In the genomic region with DNA sequence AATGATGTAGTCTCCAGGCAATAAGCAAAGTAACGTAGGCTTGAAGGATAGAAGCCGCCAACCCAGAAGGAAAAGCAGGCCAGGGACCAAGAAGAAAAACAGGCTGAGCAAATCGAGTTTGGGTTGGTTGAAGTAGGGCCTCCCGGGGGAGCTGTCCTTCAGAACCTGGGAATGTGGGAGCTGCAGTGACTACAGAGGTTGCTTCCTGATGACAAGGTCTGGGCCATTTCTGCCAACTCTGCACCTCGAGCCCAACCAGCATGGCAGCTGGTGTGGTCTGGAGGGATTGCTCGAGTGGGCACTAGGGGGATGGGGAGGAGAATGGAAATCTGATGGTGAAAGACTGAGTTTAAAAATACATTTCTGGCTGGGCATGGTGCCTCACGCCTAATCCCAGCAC, we compare ENCODE assay signal across 19 cellular contexts. TPM values are rescaled to one million over a fixed set of nuclear protein-coding genes. Genes with fewer than 3 reads are reported as not detected.
A peak's percentile ranks its signal among the peaks of the same experiment; 100 is the strongest.
DNase-seq lines count a peak whose midpoint lies in the region; ATAC-seq and TF ChIP-seq lines count a peak whose summit lies in the region.
"Had no signal": no experiment of that assay in that cellular context is flagged by ENCODE, and none has a peak within 500 bp of the region (broad histone marks: within the 10 kb centered on the region; RNA-seq: fewer than 3 reads in every experiment).

No MANE protein-coding gene starts in this region.

- H3K27ac Mint-ChIP-seq in immature natural killer cell: no peak overlapping the region
- H3K27ac Mint-ChIP-seq: CD4-positive, CD25-positive, alpha-beta regulatory T cell had no signal

- ATAC-seq in GM21423 (IDR thresholded peaks at IDR 0.05; ENCODE audit: unreplicated experiment) (no peak), GM19395 (IDR thresholded peaks at IDR 0.05; ENCODE audit: unreplicated experiment) (no peak)

- H3K9me3 ChIP-seq in HEK293 (ENCODE audit: control insufficient read depth, insufficient read depth, low read depth, low read length): no peaks in the 10 kb centered on the region
- H3K9me3 ChIP-seq: MG63, Peyer's patch had no signal

- CTCF ChIA-PET in HEK293 (lab: Yijun Ruan, JAX): no interaction called here

- H3K27me3 Mint-ChIP-seq in immature natural killer cell (ENCODE audit: low read depth in 3 of 3): no peaks in the 10 kb centered on the region

- H3K4me1 Mint-ChIP-seq in immature natural killer cell: no peaks in the 10 kb centered on the region

- POLR2A ChIA-PET in HEK293 (lab: Yijun Ruan, JAX): no interaction called here

- no peaks in the 10 kb centered on the region for H3K36me3 ChIP-seq in HEK293 (ENCODE audit: control insufficient read depth in 2 of 2, insufficient read depth in 1 of 2, low read length in 2 of 2)
- H3K36me3 ChIP-seq: MG63, Peyer's patch had no signal

- no peaks in the 10 kb centered on the region for H3K4me1 ChIP-seq in HEK293 (ENCODE audit: control insufficient read depth, insufficient read depth, low read length)
- H3K4me1 ChIP-seq: Peyer's patch had no signal

- H3K36me3 Mint-ChIP-seq in immature natural killer cell: peaks cover 0 to 24% (median 0%) of the 10 kb centered on the region in 3 donors

- H3K9me3 Mint-ChIP-seq in immature natural killer cell: no peaks in the 10 kb centered on the region

- DNase-seq in AG20443 (ENCODE audit: low spot score): peak; percentile 22
- peak; percentile 12 for DNase-seq in astrocyte of the hippocampus (ENCODE audit: low read depth, low spot score)
- DNase-seq in iPS-NIHi7 (ENCODE audit: extremely low spot score): peak; percentile 62
- no peak for DNase-seq in UCSD-AML1 (lab: John Stamatoyannopoulos, UW; ENCODE audit: unreplicated experiment)
- no peak for DNase-seq in immature natural killer cell
- DNase-seq: CD4-positive, CD25-positive, alpha-beta regulatory T cell; DMS79 treated with DMSO at 0.1 percent for 48 hours; KG1; MG63; NCI-H1092 treated with DMSO at 0.1 percent for 48 hours; NCI-H187; NCI-H2171; NCI-H510A; NCI-H82; Peyer's patch; SHP77 had no signal

- no peak for TF ChIP-seq CTCF in HEK293 (tag by site-specific recombination; IDR thresholded peaks at IDR 0.05)

- H3K4me3 Mint-ChIP-seq in immature natural killer cell: no peak overlapping the region
- H3K4me3 Mint-ChIP-seq: CD4-positive, CD25-positive, alpha-beta regulatory T cell had no signal

- H3K27ac ChIP-seq in HEK293 (ENCODE audit: extremely low read depth, low read depth, low read length): no peak overlapping the region
- H3K27ac ChIP-seq: Peyer's patch had no signal

- no peak overlapping the region for H3K4me3 ChIP-seq in HEK293 (ENCODE audit: low read depth, low read length)
- H3K4me3 ChIP-seq: MG63, Peyer's patch had no signal

TF ChIP-seq in HEK293, 187 proteins besides CTCF, POLR2A, EP300 and RAD21:
- TF ChIP-seq ZNF133 (tag by site-specific recombination; IDR thresholded peaks at IDR 0.05) (no peak), ZNF654 (tag by site-specific recombination; IDR thresholded peaks at IDR 0.05; ENCODE audit: low read depth) (no peak), RBAK (tag by site-specific recombination; IDR thresholded peaks at IDR 0.05) (no peak)
- TF ChIP-seq, protein P1, sequence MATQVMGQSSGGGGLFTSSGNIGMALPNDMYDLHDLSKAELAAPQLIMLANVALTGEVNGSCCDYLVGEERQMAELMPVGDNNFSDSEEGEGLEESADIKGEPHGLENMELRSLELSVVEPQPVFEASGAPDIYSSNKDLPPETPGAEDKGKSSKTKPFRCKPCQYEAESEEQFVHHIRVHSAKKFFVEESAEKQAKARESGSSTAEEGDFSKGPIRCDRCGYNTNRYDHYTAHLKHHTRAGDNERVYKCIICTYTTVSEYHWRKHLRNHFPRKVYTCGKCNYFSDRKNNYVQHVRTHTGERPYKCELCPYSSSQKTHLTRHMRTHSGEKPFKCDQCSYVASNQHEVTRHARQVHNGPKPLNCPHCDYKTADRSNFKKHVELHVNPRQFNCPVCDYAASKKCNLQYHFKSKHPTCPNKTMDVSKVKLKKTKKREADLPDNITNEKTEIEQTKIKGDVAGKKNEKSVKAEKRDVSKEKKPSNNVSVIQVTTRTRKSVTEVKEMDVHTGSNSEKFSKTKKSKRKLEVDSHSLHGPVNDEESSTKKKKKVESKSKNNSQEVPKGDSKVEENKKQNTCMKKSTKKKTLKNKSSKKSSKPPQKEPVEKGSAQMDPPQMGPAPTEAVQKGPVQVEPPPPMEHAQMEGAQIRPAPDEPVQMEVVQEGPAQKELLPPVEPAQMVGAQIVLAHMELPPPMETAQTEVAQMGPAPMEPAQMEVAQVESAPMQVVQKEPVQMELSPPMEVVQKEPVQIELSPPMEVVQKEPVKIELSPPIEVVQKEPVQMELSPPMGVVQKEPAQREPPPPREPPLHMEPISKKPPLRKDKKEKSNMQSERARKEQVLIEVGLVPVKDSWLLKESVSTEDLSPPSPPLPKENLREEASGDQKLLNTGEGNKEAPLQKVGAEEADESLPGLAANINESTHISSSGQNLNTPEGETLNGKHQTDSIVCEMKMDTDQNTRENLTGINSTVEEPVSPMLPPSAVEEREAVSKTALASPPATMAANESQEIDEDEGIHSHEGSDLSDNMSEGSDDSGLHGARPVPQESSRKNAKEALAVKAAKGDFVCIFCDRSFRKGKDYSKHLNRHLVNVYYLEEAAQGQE (tag by site-specific recombination; IDR thresholded peaks at IDR 0.05): peak; percentile 28; the same call in 1 of the 2 replicates
- TF ChIP-seq, protein P2, sequence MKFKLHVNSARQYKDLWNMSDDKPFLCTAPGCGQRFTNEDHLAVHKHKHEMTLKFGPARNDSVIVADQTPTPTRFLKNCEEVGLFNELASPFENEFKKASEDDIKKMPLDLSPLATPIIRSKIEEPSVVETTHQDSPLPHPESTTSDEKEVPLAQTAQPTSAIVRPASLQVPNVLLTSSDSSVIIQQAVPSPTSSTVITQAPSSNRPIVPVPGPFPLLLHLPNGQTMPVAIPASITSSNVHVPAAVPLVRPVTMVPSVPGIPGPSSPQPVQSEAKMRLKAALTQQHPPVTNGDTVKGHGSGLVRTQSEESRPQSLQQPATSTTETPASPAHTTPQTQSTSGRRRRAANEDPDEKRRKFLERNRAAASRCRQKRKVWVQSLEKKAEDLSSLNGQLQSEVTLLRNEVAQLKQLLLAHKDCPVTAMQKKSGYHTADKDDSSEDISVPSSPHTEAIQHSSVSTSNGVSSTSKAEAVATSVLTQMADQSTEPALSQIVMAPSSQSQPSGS (tag by site-specific recombination; IDR thresholded peaks at IDR 0.05; ENCODE audit: low read depth): no peak
- TF ChIP-seq, protein P3, sequence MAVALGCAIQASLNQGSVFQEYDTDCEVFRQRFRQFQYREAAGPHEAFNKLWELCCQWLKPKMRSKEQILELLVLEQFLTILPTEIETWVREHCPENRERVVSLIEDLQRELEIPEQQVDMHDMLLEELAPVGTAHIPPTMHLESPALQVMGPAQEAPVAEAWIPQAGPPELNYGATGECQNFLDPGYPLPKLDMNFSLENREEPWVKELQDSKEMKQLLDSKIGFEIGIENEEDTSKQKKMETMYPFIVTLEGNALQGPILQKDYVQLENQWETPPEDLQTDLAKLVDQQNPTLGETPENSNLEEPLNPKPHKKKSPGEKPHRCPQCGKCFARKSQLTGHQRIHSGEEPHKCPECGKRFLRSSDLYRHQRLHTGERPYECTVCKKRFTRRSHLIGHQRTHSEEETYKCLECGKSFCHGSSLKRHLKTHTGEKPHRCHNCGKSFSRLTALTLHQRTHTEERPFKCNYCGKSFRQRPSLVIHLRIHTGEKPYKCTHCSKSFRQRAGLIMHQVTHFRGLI (tag by site-specific recombination; IDR thresholded peaks at IDR 0.05): peak; percentile 80

RNA-seq across cellular contexts. Expression of a gene that starts 14.1 kb away (rescaled TPM):
- polyA plus RNA-seq in immature natural killer cell: not detected
- polyA plus RNA-seq: CD4-positive, CD25-positive, alpha-beta regulatory T cell had no signal

Comparison
In these comparisons a context has a peak if more than half of its experiments do, and no peak if none do; other contexts are left out.
1. DNase-seq: peak in AG20443 (single experiment), astrocyte of the hippocampus (single experiment) and iPS-NIHi7 (single experiment); none in UCSD-AML1 (single experiment) and immature natural killer cell (0 of 3).